Comparison of ENCODE assay signal across 16 cellular contexts in the genomic region with DNA sequence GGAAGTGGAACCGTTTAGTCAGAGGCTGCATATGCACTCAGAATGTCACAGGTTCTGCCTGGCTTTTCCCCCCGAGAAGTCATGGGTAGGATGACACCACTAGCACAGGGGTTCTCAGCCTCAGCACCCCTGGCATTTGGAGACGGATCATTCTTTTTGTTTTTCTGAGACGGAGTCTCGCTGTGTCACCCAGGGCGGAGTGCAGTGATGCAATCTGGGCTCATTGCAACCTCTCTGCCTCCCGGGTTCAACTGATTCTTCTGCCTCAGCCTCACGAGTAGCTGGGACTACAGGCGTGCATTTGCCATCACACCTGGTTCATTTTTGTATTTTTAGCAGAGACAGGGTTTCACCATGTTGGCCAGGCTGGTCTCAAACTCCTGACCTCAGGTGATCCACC. TPM values are rescaled to one million over a fixed set of nuclear protein-coding genes. Genes with fewer than 3 reads are reported as not detected.
A peak's percentile ranks its signal among the peaks of the same experiment; 100 is the strongest.
DNase-seq lines count a peak whose midpoint lies in the region; ATAC-seq and TF ChIP-seq lines count a peak whose summit lies in the region.
"Had no signal": no experiment of that assay in that cellular context is flagged by ENCODE, and none has a peak within 500 bp of the region (broad histone marks: within the 10 kb centered on the region; RNA-seq: fewer than 3 reads in every experiment).

No MANE protein-coding gene starts in this region.

- H4K5ac ChIP-seq in H9 (ENCODE audit: insufficient read length, low read depth, low read length) = no peak overlapping the region

- H3K27ac ChIP-seq in H9 (ENCODE audit: insufficient read length, low read depth, low read length) = no peak overlapping the region
- peak overlapping the region; percentile 53 for H3K27ac ChIP-seq in RWPE1
- peak overlapping the region in 3 of 4 donors; percentile 90 to 95 (median 94) for H3K27ac ChIP-seq in gastrocnemius medialis
- H3K27ac ChIP-seq: A549, C4-2B had no signal

- H4K8ac ChIP-seq in H9 (replicated peaks; ENCODE audit: insufficient read length, low read depth, low read length) = no peak overlapping the region

- POLR2A ChIA-PET in RWPE1 (lab: Yijun Ruan, JAX; ENCODE audit: low non-redundant PET) = no interaction called here

- no peaks in the 10 kb centered on the region for H3K9me3 ChIP-seq in H9 (ENCODE audit: control insufficient read depth, low read depth, low read length)
- H3K9me3 ChIP-seq in gastrocnemius medialis = no peaks in the 10 kb centered on the region
- H3K9me3 ChIP-seq: A549, BE2C had no signal

- no peak overlapping the region for H2BK15ac ChIP-seq in H9 (ENCODE audit: low read depth, low read length)

- no peak overlapping the region for H2BK12ac ChIP-seq in H9 (ENCODE audit: insufficient read length, low read depth, low read length)

- intact Hi-C loops in gastrocnemius medialis (cut with DNase I; ENCODE audit: low total_unique reads) = loop anchor here (5.0 kb wide), 1 partner anchor 133 kb away; a partner anchor contains a TSS

- no peak overlapping the region for H3K23ac ChIP-seq in H9 (ENCODE audit: insufficient read length, low read depth, low read length)

- no peak overlapping the region for H3K4me2 ChIP-seq in H9 (ENCODE audit: insufficient read depth, insufficient read length, low read length)
- H3K4me2 ChIP-seq: A549 had no signal

- peaks cover 0 to 4% of the 10 kb centered on the region in 2 experiments; a peak in 3 of 4 replicates for H3K4me1 Mint-ChIP-seq in H9

- H3K9me3 Mint-ChIP-seq in H9 = no peaks in the 10 kb centered on the region
- H3K9me3 Mint-ChIP-seq: CD8-positive, alpha-beta T cell had no signal

- no peaks in the 10 kb centered on the region for H3K79me1 ChIP-seq in H9 (ENCODE audit: insufficient read depth, low read depth, low read length, poor library complexity, severe bottlenecking)

- TF ChIP-seq POLR2A in gastrocnemius medialis (IDR thresholded peaks at IDR 0.05) = no peak

- H3K27me3 Mint-ChIP-seq in H9 (ENCODE audit: low read depth) = no peaks in the 10 kb centered on the region; the same call in 1 of the 2 replicates

- no peak overlapping the region for H4K91ac ChIP-seq in H9 (ENCODE audit: insufficient read length, low read depth, low read length)

- no peak overlapping the region for H3T11ph ChIP-seq in H9 (ENCODE audit: low read length)

- no peaks in the 10 kb centered on the region for H3K79me2 ChIP-seq in H9 (ENCODE audit: insufficient read depth, low read length)

- no peak overlapping the region for H3K4ac ChIP-seq in H9 (ENCODE audit: low read depth, low read length)

- no peak overlapping the region for H2BK20ac ChIP-seq in H9 (ENCODE audit: low read depth, low read length, poor library complexity, severe bottlenecking)

- no peak overlapping the region for H3K56ac ChIP-seq in H9 (ENCODE audit: insufficient read length, low read depth, low read length)

- H3K18ac ChIP-seq in H9 (ENCODE audit: insufficient read length, low read depth, low read length) = no peak overlapping the region

- H2BK120ac ChIP-seq in H9 (ENCODE audit: low read depth, low read length, poor library complexity, severe bottlenecking) = no peak overlapping the region

- H2BK5ac ChIP-seq in H9 (ENCODE audit: insufficient read length, low read length) = no peak overlapping the region

- no peak overlapping the region for H2AK5ac ChIP-seq in H9 (ENCODE audit: insufficient read length, low read length)

- WGBS in H9 (ENCODE audit: extremely low coverage, insufficient read length, low lambda C conversion rate) = no CpG with 5 or more reads among the region's 9 CpGs

- H3K27me3 ChIP-seq in H9 (ENCODE audit: insufficient read depth, low read length) (no peaks in the 10 kb centered on the region), gastrocnemius medialis (no peaks in the 10 kb centered on the region)
- H3K27me3 ChIP-seq: BE2C had no signal

- H3K36me3 ChIP-seq in gastrocnemius medialis = peaks cover 0 to 12% of the 10 kb centered on the region in 2 donors

- no peaks in the 10 kb centered on the region for H4K20me1 ChIP-seq in H9 (ENCODE audit: control insufficient read depth, insufficient read depth, insufficient read length)

- CTCF ChIA-PET in RWPE1 (lab: Yijun Ruan, JAX) = interaction anchor here (0.6 kb wide), 1 partner anchor 1389 kb away, joined by 3 read pairs; no protein-coding TSS in a partner anchor

- H3K4me1 ChIP-seq in H9 (ENCODE audit: insufficient read depth, low read length) (no peaks in the 10 kb centered on the region), gastrocnemius medialis (peaks cover 22 to 26% of the 10 kb centered on the region in 2 donors)

- ATAC-seq in esophagus mucosa = peak; percentile 33
- no peak for ATAC-seq in gastrocnemius medialis
- no peak for ATAC-seq in GM19455 (IDR thresholded peaks at IDR 0.05; ENCODE audit: unreplicated experiment)
- ATAC-seq: A549; CD8-positive, alpha-beta T cell had no signal

- H3K27ac Mint-ChIP-seq in H9 = peak overlapping the region in 2 of 3 experiments; percentile 64; a peak in 3 of 7 replicates
- H3K27ac Mint-ChIP-seq: CD8-positive, alpha-beta T cell had no signal

- no peak overlapping the region for H3K4me3 Mint-ChIP-seq in H9
- H3K4me3 Mint-ChIP-seq: CD8-positive, alpha-beta T cell had no signal

- TF ChIP-seq CTCF in H9 (conservative IDR thresholded peaks at IDR 0.05) (no peak), RWPE1 (conservative IDR thresholded peaks at IDR 0.05; ENCODE audit: low read depth) (no peak), gastrocnemius medialis (IDR thresholded peaks at IDR 0.05 in 4 of 5, conservative IDR thresholded peaks at IDR 0.05 in 1 of 5) (no peak)

- in situ Hi-C loops in gastrocnemius medialis (cut with MboI; ENCODE audit: low sequenced_read_pairs in 4 of 4) = loop anchor here in 1 of 4 donors (10.0 kb wide), 1 partner anchor 145 kb away; no protein-coding TSS in a partner anchor

- DNase-seq in H9 (no peak), RWPE1 (ENCODE audit: low spot score) (no peak), gastrocnemius medialis (no peak), NCI-H69 (lab: John Stamatoyannopoulos, UW) (no peak), NCI-H1048 (lab: John Stamatoyannopoulos, UW) (no peak)
- no peak for DNase-seq in stimulated activated CD4-positive, alpha-beta T cell treated with anti-CD3 and anti-CD28 coated beads, Interleukin-4, amount 100 ng/mL, for 24 hours
- DNase-seq: BE2C; CD8-positive, alpha-beta T cell; COR-L47; DMS153; DMS79 treated with DMSO at 0.1 percent for 48 hours; EL had no signal

- H3K9ac ChIP-seq in H9 (ENCODE audit: extremely low read depth, insufficient read length, low read length) = no peak overlapping the region

- H2AFZ ChIP-seq in H9 (ENCODE audit: low read length) = no peak overlapping the region

- H3K36me3 Mint-ChIP-seq in H9 (ENCODE audit: insufficient read depth in 1 of 3, low read depth in 3 of 3) = peaks cover 5 to 38% (median 35%) of the 10 kb centered on the region in 3 experiments; a peak in 6 of 7 replicates

- H3K4me3 ChIP-seq in gastrocnemius medialis = no peak overlapping the region
- H3K4me3 ChIP-seq: A549 had no signal

- no peaks in the 10 kb centered on the region for H3K23me2 ChIP-seq in H9 (ENCODE audit: insufficient read length, low read depth, low read length, poor library complexity, severe bottlenecking)

- H3K14ac ChIP-seq in H9 (ENCODE audit: insufficient read depth, low read length) = no peak overlapping the region

RNA-seq across cellular contexts. Expression of a gene that starts 28.1 kb away (rescaled TPM):
- 17.8 and 18.2 TPM in 2 replicates for total RNA-seq in H9 (2021)
- 2.3 TPM for total RNA-seq in esophagus mucosa
- 10 to 100 TPM in 3 of 4 donors, 1 to 10 TPM in 1; 9.8 to 23.5 (median 13.7) TPM for total RNA-seq in gastrocnemius medialis

RNA-seq across cellular contexts. Expression of a gene that starts 28.7 kb away (rescaled TPM):
- total RNA-seq in H9 (2021) = 28.6 and 32.4 TPM in 2 replicates
- total RNA-seq in esophagus mucosa = 13.1 TPM
- total RNA-seq in gastrocnemius medialis = 10 to 100 TPM; 36.6 to 89.4 (median 79.7) TPM
